Comparison of ENCODE assay signal across 8 cellular contexts in the genomic region with DNA sequence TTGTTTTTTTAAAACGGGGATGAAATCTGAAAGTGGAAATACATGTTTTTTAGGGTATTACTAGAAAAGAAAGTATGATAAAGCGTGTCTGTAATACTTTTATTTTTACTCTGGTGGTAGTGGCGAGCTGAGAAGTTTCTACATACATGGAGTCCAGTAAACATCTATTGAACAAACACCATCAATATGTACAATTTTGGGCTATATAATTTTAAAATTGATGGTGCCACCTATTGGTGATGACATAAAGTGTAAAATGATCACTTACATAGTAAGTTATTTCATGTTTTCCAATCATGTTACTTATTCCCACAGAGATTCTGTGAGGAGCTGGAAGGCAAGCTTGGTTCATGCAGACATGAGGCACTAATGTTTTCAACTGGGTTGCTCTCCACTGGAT. TPM values are rescaled to one million over a fixed set of nuclear protein-coding genes. Genes with fewer than 3 reads are reported as not detected.
DNase-seq lines count a peak whose midpoint lies in the region; ATAC-seq and TF ChIP-seq lines count a peak whose summit lies in the region.

No MANE protein-coding gene starts in this region.

- H3K4me3 ChIP-seq in HEK293 (ENCODE audit: low read depth, low read length) (no peak overlapping the region), thoracic aorta (peak overlapping the region; percentile 43)

- H3K4me1 Mint-ChIP-seq in T-helper 17 cell, result peaks cover 3% of the 10 kb centered on the region
- H3K4me1 Mint-ChIP-seq in nephron progenitor cell, result peaks cover 7% of the 10 kb centered on the region

- H3K4me3 Mint-ChIP-seq in T-helper 17 cell, result no peak overlapping the region
- H3K4me3 Mint-ChIP-seq in nephron progenitor cell, result no peak overlapping the region

- no peaks in the 10 kb centered on the region for H3K9me3 Mint-ChIP-seq in nephron progenitor cell

- TF ChIP-seq CTCF in HEK293 (tag by site-specific recombination; IDR thresholded peaks at IDR 0.05) (no peak), thoracic aorta (IDR thresholded peaks at IDR 0.05) (peak; percentile 32), nephron progenitor cell (IDR thresholded peaks at IDR 0.05) (no peak)

- CTCF ChIA-PET in HEK293 (lab: Yijun Ruan, JAX), result interaction anchor here (0.6 to 5.8 kb wide), 14 partner anchors 11 to 131 kb away, joined by 3 to 37 read pairs (median 3); partner anchors contain the start of genes AGPS and NFE2L2

- H3K9me3 ChIP-seq in HEK293 (ENCODE audit: control insufficient read depth, insufficient read depth, low read depth, low read length), result no peaks in the 10 kb centered on the region
- no peaks in the 10 kb centered on the region for H3K9me3 ChIP-seq in T-helper 17 cell (ENCODE audit: control insufficient read depth, low read length, poor library complexity, severe bottlenecking)
- no peaks in the 10 kb centered on the region for H3K9me3 ChIP-seq in thoracic aorta

- no peak overlapping the region for H3K27ac ChIP-seq in HEK293 (ENCODE audit: extremely low read depth, low read depth, low read length)
- H3K27ac ChIP-seq in thoracic aorta, result peak overlapping the region; percentile 55 to 59

- ATAC-seq in T-helper 17 cell (peak; percentile 59), thoracic aorta (ENCODE audit: insufficient number of reproducible peaks, low FRiP score, low read depth) (peak; percentile 16), HG02981 (IDR thresholded peaks at IDR 0.05; ENCODE audit: unreplicated experiment) (no peak)

- no peaks in the 10 kb centered on the region for H3K36me3 Mint-ChIP-seq in T-helper 17 cell (ENCODE audit: low read depth)
- peaks cover 20% of the 10 kb centered on the region for H3K36me3 Mint-ChIP-seq in nephron progenitor cell (ENCODE audit: low read depth)

- POLR2A ChIA-PET in HEK293 (lab: Yijun Ruan, JAX), result interaction anchor here (1.3 to 1.4 kb wide), 2 partner anchors 31 to 32 kb away, joined by 3 to 4 read pairs; partner anchors contain the start of gene NFE2L2

- H3K4me1 ChIP-seq in HEK293 (ENCODE audit: control insufficient read depth, insufficient read depth, low read length) (no peaks in the 10 kb centered on the region), thoracic aorta (ENCODE audit: control insufficient read depth in 1 of 2, low read depth in 2 of 2) (peaks cover 6 to 7% of the 10 kb centered on the region in 2 donors)

- H3K27me3 Mint-ChIP-seq in T-helper 17 cell, result no peaks in the 10 kb centered on the region
- no peaks in the 10 kb centered on the region for H3K27me3 Mint-ChIP-seq in nephron progenitor cell (ENCODE audit: low read depth, poor library complexity)

- H3K27me3 ChIP-seq in thoracic aorta (replicated peaks; ENCODE audit: insufficient read depth), result no peaks in the 10 kb centered on the region

- H3K27ac Mint-ChIP-seq in T-helper 17 cell (no peak overlapping the region), nephron progenitor cell (no peak overlapping the region)

- DNase-seq in COR-L47 (lab: John Stamatoyannopoulos, UW), result peak; percentile 6
- DNase-seq in T-helper 17 cell, result no peak
- peak; percentile 25 for DNase-seq in glomerular visceral epithelial cell (ENCODE audit: extremely low spot score)
- no peak for DNase-seq in thoracic aorta (ENCODE audit: low spot score)
- no peak for DNase-seq in stimulated activated CD4-positive, alpha-beta T cell treated with anti-CD3 and anti-CD28 coated beads, Interleukin-1b, Interleukin-23, amount 100 ng/mL, for 48 hours
- no peak for DNase-seq in nephron progenitor cell

- H3K36me3 ChIP-seq in HEK293 (ENCODE audit: control insufficient read depth in 2 of 2, insufficient read depth in 1 of 2, low read length in 2 of 2) (no peaks in the 10 kb centered on the region), thoracic aorta (no peaks in the 10 kb centered on the region)

TF ChIP-seq in HEK293, 187 proteins besides CTCF, POLR2A, EP300 and RAD21:
- no peak for TF ChIP-seq ZNF658 (tag by site-specific recombination; IDR thresholded peaks at IDR 0.05)
- peak; percentile 22; the same call in 1 of the 2 replicates for TF ChIP-seq ZNF654 (tag by site-specific recombination; IDR thresholded peaks at IDR 0.05; ENCODE audit: low read depth)

RNA-seq across cellular contexts. Expression of gene NFE2L2, which starts 31.5 kb away (rescaled TPM):
- total RNA-seq in T-helper 17 cell (10 to 100 TPM; 58.0 to 65.5 TPM), thoracic aorta (100 to 1,000 TPM in 1 of 2 donors, 10 to 100 TPM in 1; 64.3 to 155 TPM)

Comparison
In these comparisons a context has a peak if more than half of its experiments do, and no peak if none do; other contexts are left out.
1. DNase-seq: peak in COR-L47 (single experiment) and glomerular visceral epithelial cell (single experiment); none in T-helper 17 cell (0 of 3), thoracic aorta (single experiment), stimulated activated CD4-positive, alpha-beta T cell treated with anti-CD3 and anti-CD28 coated beads, Interleukin-1b, Interleukin-23, amount 100 ng/mL, for 48 hours (single experiment) and nephron progenitor cell (single experiment).